In the genomic region with DNA sequence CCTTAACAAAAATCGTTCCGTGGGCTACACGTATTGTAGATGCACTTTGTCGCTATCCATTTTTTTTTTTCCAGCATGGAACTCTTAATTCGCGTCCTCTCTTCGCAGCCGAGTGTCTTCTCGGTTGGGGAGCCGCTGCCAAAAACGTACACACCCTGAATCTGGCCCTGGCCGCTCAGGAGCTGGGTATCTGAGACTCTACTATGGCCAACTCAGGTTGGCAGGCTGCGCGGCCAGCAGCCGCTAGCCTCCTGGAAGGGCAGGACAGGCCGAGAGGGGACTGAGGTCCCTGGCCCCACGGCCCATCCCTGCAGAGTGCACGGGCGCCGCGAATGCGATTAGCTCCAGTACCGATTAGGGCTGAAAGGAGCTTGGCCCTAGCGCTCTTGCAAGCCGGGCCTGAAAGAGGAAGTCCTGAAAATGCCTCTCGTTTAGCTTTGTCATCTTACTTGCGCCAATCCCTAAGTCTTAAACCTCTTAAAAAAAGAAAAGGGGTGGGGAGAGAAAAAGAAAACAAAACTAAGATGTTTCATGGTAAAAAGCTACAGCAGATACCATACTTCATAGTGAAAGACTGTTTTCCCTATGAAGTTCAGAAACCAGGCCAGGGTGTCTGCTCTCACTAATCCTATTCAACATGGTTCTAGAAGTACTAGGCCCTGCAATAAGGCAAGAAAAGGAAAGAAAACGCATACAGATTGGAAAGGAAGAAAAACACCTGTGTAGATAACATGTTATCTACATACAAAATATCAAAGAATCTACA, we compare ENCODE assay signal across 8 cellular contexts.
DNase-seq lines count a peak whose midpoint lies in the region; ATAC-seq and TF ChIP-seq lines count a peak whose summit lies in the region.

No MANE protein-coding gene starts in this region.

- POLR2A ChIA-PET in activated B cell treated with CpG ODN at 0.5 μM for 24 hours (lab: Charles Lee), result interaction anchor here (0.6 to 3.0 kb wide), 20 partner anchors 9 to 1284 kb away, joined by 3 to 34 read pairs (median 3); partner anchors contain the start of genes ABCF2, NUB1, PRKAG2 and RHEB

- H3K4me3 Mint-ChIP-seq in activated B cell treated with CpG ODN at 0.5 μM for 24 hours, result peak overlapping the region; percentile 96
- H3K4me3 Mint-ChIP-seq in central memory CD8-positive, alpha-beta T cell, result peak overlapping the region; percentile 96

- CTCF ChIA-PET in activated B cell treated with CpG ODN at 0.5 μM for 24 hours (lab: Charles Lee), result interaction anchor here (0.8 to 3.1 kb wide), 10 partner anchors 9 to 280 kb away, joined by 3 to 21 read pairs (median 3); partner anchors contain the start of genes PRKAG2 and RHEB

- H3K27me3 Mint-ChIP-seq in activated B cell treated with CpG ODN at 0.5 μM for 24 hours, result no peaks in the 10 kb centered on the region
- H3K27me3 Mint-ChIP-seq in central memory CD8-positive, alpha-beta T cell, result no peaks in the 10 kb centered on the region

- DNase-seq in activated B cell treated with CpG ODN at 0.5 μM for 24 hours, result peak; percentile 67
- DNase-seq in central memory CD8-positive, alpha-beta T cell (ENCODE audit: low spot score in 2 of 2), result peak; percentile 35 to 50
- DNase-seq in left lobe of liver (ENCODE audit: low spot score), result peak; percentile 68
- DNase-seq in stimulated activated CD4-positive, alpha-beta T cell treated with anti-CD3 and anti-CD28 coated beads, Interleukin-4, amount 100 ng/mL, for 4 hours, result peak; percentile 43 to 47
- DNase-seq in NCI-H1092 treated with DMSO at 0.1 percent for 48 hours (lab: John Stamatoyannopoulos, UW), result no peak

- H3K9me3 Mint-ChIP-seq in activated B cell treated with CpG ODN at 0.5 μM for 24 hours, result peaks cover 2% of the 10 kb centered on the region
- H3K9me3 Mint-ChIP-seq in central memory CD8-positive, alpha-beta T cell, result no peaks in the 10 kb centered on the region

- H3K4me1 Mint-ChIP-seq in activated B cell treated with CpG ODN at 0.5 μM for 24 hours, result peaks cover 15% of the 10 kb centered on the region
- H3K4me1 Mint-ChIP-seq in central memory CD8-positive, alpha-beta T cell, result peaks cover 36% of the 10 kb centered on the region

- peak overlapping the region; percentile 65; the same call in 1 of the 2 replicates for H3K27ac ChIP-seq in C4-2B

- intact Hi-C loops in activated B cell treated with CpG ODN at 0.5 μM for 24 hours (cut with micrococcal nuclease), result loop anchor here (1.0 to 10.0 kb wide), 15 partner anchors 66 to 1124 kb away; partner anchors contain the start of genes ACTR3B, CHPF2, GALNT11 and KMT2C

- peaks cover 7% of the 10 kb centered on the region for H3K36me3 Mint-ChIP-seq in activated B cell treated with CpG ODN at 0.5 μM for 24 hours (ENCODE audit: low read depth)
- peaks cover 6% of the 10 kb centered on the region for H3K36me3 Mint-ChIP-seq in central memory CD8-positive, alpha-beta T cell (ENCODE audit: insufficient read depth)

- peak overlapping the region; percentile 98 for H3K27ac Mint-ChIP-seq in activated B cell treated with CpG ODN at 0.5 μM for 24 hours
- peak overlapping the region; percentile 97 for H3K27ac Mint-ChIP-seq in central memory CD8-positive, alpha-beta T cell (ENCODE audit: low read depth)

- ATAC-seq in GM19351 (IDR thresholded peaks at IDR 0.05; ENCODE audit: unreplicated experiment) (peak; percentile 59), HG03460 (IDR thresholded peaks at IDR 0.05; ENCODE audit: unreplicated experiment) (peak; percentile 60), activated B cell treated with CpG ODN at 0.5 μM for 24 hours (ENCODE audit: low read depth) (peak; percentile 59), left lobe of liver (peak; percentile 46)
- peak; percentile 70 for ATAC-seq in central memory CD8-positive, alpha-beta T cell (replicated peaks; ENCODE audit: extremely low read depth, poor library complexity, severe bottlenecking)

- TF ChIP-seq CTCF in C4-2B (conservative IDR thresholded peaks at IDR 0.05), result no peak
- no peak for TF ChIP-seq CTCF in activated B cell treated with CpG ODN at 0.5 μM for 24 hours (IDR thresholded peaks at IDR 0.05)
